In genomic region chr19:46078573-46079332, GRCh38 we compare ENCODE assay signal across 1 cellular context.
TF ChIP-seq lines count a peak whose summit lies in the region.

No MANE protein-coding gene starts in this region.

TF ChIP-seq in WTC11, 78 proteins besides CTCF, POLR2A, EP300 and RAD21 (continued from another document):
- TF ChIP-seq MAX (CRISPR knock-in tag; IDR thresholded peaks at IDR 0.05) (peak; percentile 98), JUN (CRISPR knock-in tag; IDR thresholded peaks at IDR 0.05) (peak; percentile 75; the same call in 1 of the 2 replicates), TEAD1 (CRISPR knock-in tag; IDR thresholded peaks at IDR 0.05) (peak; percentile 58; the same call in 1 of the 2 replicates), ZBTB21 (CRISPR knock-in tag; IDR thresholded peaks at IDR 0.05; ENCODE audit: borderline replicate concordance) (peak; percentile 80; the same call in 1 of the 2 replicates), SMAD4 (CRISPR knock-in tag; IDR thresholded peaks at IDR 0.05) (0 out of 2 replicates have a peak, but pooled peaks have one; percentile 20), IRF1 (CRISPR knock-in tag; IDR thresholded peaks at IDR 0.05) (0 out of 2 replicates have a peak, but pooled peaks have one; percentile 31), FOXP1 (CRISPR knock-in tag; IDR thresholded peaks at IDR 0.05; ENCODE audit: borderline replicate concordance) (peak; percentile 69; the same call in 1 of the 2 replicates), TEAD4 (CRISPR knock-in tag; IDR thresholded peaks at IDR 0.05) (peak; percentile 24; the same call in 1 of the 2 replicates), ETV6 (CRISPR knock-in tag; IDR thresholded peaks at IDR 0.05) (0 out of 2 replicates have a peak, but pooled peaks have one; percentile 66)
TF ChIP-seq in WTC11: peak in this region for 15; not testable (repeated sequence) for 63.
